14 cellular contexts compared by ENCODE assay signal in the genomic region with DNA sequence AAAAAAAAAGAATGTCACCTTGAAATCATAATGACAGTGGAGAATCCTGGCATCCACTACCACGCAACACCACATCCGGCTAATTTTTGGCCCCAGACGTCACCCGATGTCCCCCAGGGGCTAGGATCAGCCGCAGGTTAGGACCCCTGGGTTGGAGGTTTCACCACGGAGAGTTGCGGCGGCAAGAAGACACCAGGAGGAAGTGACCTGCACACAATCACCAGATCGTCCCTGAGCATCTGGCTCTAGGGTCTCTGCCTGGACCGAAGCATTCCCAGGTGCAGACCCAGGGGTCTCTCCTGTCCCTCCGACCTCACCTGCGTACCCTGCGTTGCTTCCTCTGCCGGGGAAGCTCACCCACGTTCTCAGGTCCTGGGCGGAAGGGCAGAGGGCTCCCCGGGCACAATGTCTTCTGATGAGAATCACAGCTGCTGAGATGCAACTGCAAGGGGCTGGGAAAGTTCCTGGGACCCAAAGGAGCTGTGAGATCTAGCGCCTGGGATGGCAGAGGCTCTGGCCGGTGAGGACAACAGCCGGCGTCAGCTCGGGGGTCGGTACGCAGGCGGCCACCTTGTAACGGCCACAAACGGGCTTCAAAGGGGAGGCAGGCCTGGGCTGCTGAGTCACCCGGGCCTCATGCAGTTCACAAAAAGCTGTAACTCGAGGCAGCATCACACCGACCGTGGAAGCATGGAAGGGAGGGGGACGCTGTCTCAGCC.
DNase-seq lines count a peak whose midpoint lies in the region; ATAC-seq, FAIRE-seq and TF ChIP-seq lines count a peak whose summit lies in the region.
"Had no signal": no experiment of that assay in that cellular context is flagged by ENCODE, and none has a peak within 500 bp of the region (broad histone marks: within the 10 kb centered on the region; RNA-seq: fewer than 3 reads in every experiment).

No MANE protein-coding gene starts in this region.

- H3K4me2 ChIP-seq in H1 (ENCODE audit: insufficient read depth in 1 of 2, low read depth in 2 of 2, low read length in 2 of 2), result peak overlapping the region in 1 of 2 experiments; percentile 44; a peak in 2 of 4 replicates

- DNase-seq in NT2/D1 (ENCODE audit: low read depth, low spot score) (peak; percentile 47), H1 (ENCODE audit: low read depth in 1 of 2, low spot score in 2 of 2) (no peak), tibial artery (peak; percentile 15 to 68), COLO668 (lab: John Stamatoyannopoulos, UW; ENCODE audit: unreplicated experiment) (no peak), NCI-H1092 treated with DMSO at 0.1 percent for 48 hours (lab: John Stamatoyannopoulos, UW) (no peak)
- DNase-seq: activated CD4-positive, alpha-beta T cell treated with anti-CD3 and anti-CD28 coated beads, Interleukin-2, amount 10 ng/mL, durations not matched to agents 24 days and 14 days; CD8-positive, alpha-beta memory T cell; NCI-H1694 treated with DMSO at 0.1 percent for 48 hours had no signal

- H3K56ac ChIP-seq in H1 (replicated peaks; ENCODE audit: insufficient read length, low read depth, low read length), result peak overlapping the region; percentile 64

- no peak for TF ChIP-seq POLR2A in H1 (IDR thresholded peaks at IDR 0.05; ENCODE audit: control extremely low read depth in 1 of 2, low read depth in 2 of 2, low read length in 2 of 2)

- FAIRE-seq in H1 (lab: Jason Lieb, UNC), result no peak
- FAIRE-seq: bronchial epithelial cell had no signal

- H3K4me1 ChIP-seq in NT2/D1 (ENCODE audit: insufficient read depth, insufficient read length) (peaks cover 6% of the 10 kb centered on the region), H1 (replicated peaks in 1 of 4; ENCODE audit: control insufficient read depth in 3 of 4, insufficient read depth in 4 of 4, low read length in 3 of 4) (peaks cover 0 to 16% (median 7%) of the 10 kb centered on the region in 4 experiments; a peak in 6 of 7 replicates), mucosa of stomach (ENCODE audit: control insufficient read depth, insufficient read depth, low read length) (peaks cover 20% of the 10 kb centered on the region), tibial artery (peaks cover 0 to 24% (median 17%) of the 10 kb centered on the region in 4 donors)

- no peak overlapping the region for H3K14ac ChIP-seq in H1 (ENCODE audit: insufficient read length)

- H2AFZ ChIP-seq in H1 (ENCODE audit: low read length), result peak overlapping the region; percentile 59; the same call in 1 of the 2 replicates

- H3K79me1 ChIP-seq in H1 (ENCODE audit: low read depth, low read length), result no peaks in the 10 kb centered on the region

- POLR2A ChIA-PET in H1 (lab: Charles Lee; ENCODE audit: partially characterized antibody), result interaction anchor here (0.6 to 4.9 kb wide), 7 partner anchors 14 to 1206 kb away, joined by 3 to 37 read pairs (median 3); partner anchors contain the start of genes GADD45B and TIMM13

- peak overlapping the region; percentile 80; the same call in 1 of the 2 replicates for H2BK20ac ChIP-seq in H1 (ENCODE audit: low read length)

- no peaks in the 10 kb centered on the region for H3K36me3 ChIP-seq in NT2/D1 (ENCODE audit: insufficient read depth, insufficient read length, low read length)
- H3K36me3 ChIP-seq in H1 (ENCODE audit: control insufficient read depth in 2 of 4, insufficient read depth in 4 of 4, low read length in 3 of 4), result no peaks in the 10 kb centered on the region; a peak in 1 of 8 replicates
- no peaks in the 10 kb centered on the region for H3K36me3 ChIP-seq in mucosa of stomach (ENCODE audit: control insufficient read depth, insufficient read depth, low read length)
- no peaks in the 10 kb centered on the region for H3K36me3 ChIP-seq in tibial artery

- TF ChIP-seq CTCF in H1 (IDR thresholded peaks at IDR 0.05; ENCODE audit: control extremely low read depth in 1 of 3, insufficient read depth in 1 of 3, low read depth in 1 of 3, low read length in 3 of 3) (no peak), tibial artery (IDR thresholded peaks at IDR 0.05) (no peak)

- peak overlapping the region; percentile 81; the same call in 1 of the 2 replicates for H2BK5ac ChIP-seq in H1 (ENCODE audit: low read depth, low read length)

- no peaks in the 10 kb centered on the region for H3K27me3 ChIP-seq in NT2/D1 (ENCODE audit: insufficient read depth, insufficient read length)
- H3K27me3 ChIP-seq in H1 (replicated peaks in 1 of 4; ENCODE audit: control insufficient read depth in 3 of 4, extremely low read depth in 1 of 4, insufficient read depth in 3 of 4, low read length in 3 of 4), result peaks cover 0 to 3% (median 0%) of the 10 kb centered on the region in 4 experiments; a peak in 1 of 7 replicates
- no peaks in the 10 kb centered on the region for H3K27me3 ChIP-seq in mucosa of stomach (ENCODE audit: control insufficient read depth, insufficient read depth, low read length)
- H3K27me3 ChIP-seq in tibial artery, result no peaks in the 10 kb centered on the region

- H3K27ac ChIP-seq in H1 (ENCODE audit: low read depth, low read length) (no peak overlapping the region), tibial artery (peak overlapping the region; percentile 83 to 96)

- H4K91ac ChIP-seq in H1 (replicated peaks; ENCODE audit: insufficient read length, low read length), result peak overlapping the region; percentile 97

- H3K4me3 ChIP-seq in NT2/D1 (ENCODE audit: insufficient read length, low read depth), result peak overlapping the region; percentile 14
- no peak overlapping the region for H3K4me3 ChIP-seq in H1 (ENCODE audit: extremely low read depth in 1 of 4, insufficient read depth in 2 of 4, low read depth in 3 of 4, low read length in 4 of 4)
- H3K4me3 ChIP-seq in mucosa of stomach (ENCODE audit: low read length), result no peak overlapping the region
- H3K4me3 ChIP-seq in tibial artery, result no peak overlapping the region

- H2AK5ac ChIP-seq in H1 (ENCODE audit: low read depth, low read length), result 0 out of 2 replicates have a peak overlapping the region, but pooled peaks have one; percentile 17

- CTCF ChIA-PET in H1 (lab: Charles Lee; ENCODE audit: partially characterized antibody), result interaction anchor here (0.6 to 3.5 kb wide), 7 partner anchors 7 to 1982 kb away, joined by 3 to 23 read pairs (median 4); no protein-coding TSS in a partner anchor

- no peaks in the 10 kb centered on the region for H4K20me1 ChIP-seq in H1 (replicated peaks in 1 of 2; ENCODE audit: control insufficient read depth in 1 of 2, insufficient read depth in 2 of 2, low read length in 2 of 2)

- H3K23ac ChIP-seq in H1 (ENCODE audit: insufficient read length), result no peak overlapping the region

- H2BK120ac ChIP-seq in H1 (replicated peaks; ENCODE audit: low read depth, low read length), result peak overlapping the region; percentile 47

- no peak for ATAC-seq in GM18867 (IDR thresholded peaks at IDR 0.05; ENCODE audit: unreplicated experiment)
- ATAC-seq in GM19463 (IDR thresholded peaks at IDR 0.05; ENCODE audit: unreplicated experiment), result no peak
- ATAC-seq: activated T-helper 17 cell treated with anti-CD3 and anti-CD28 coated beads, Interleukin-2, amount 50 U/mL, for 72 hours; esophagus mucosa had no signal

- H3K79me2 ChIP-seq in H1 (ENCODE audit: control insufficient read depth in 1 of 2, insufficient read depth in 2 of 2, low read length in 2 of 2), result no peaks in the 10 kb centered on the region

- peak overlapping the region; percentile 83 for H3K18ac ChIP-seq in H1 (ENCODE audit: extremely low read depth, low read length)

- peaks cover 4% of the 10 kb centered on the region; the same call in 1 of the 2 replicates for H3K9me3 ChIP-seq in NT2/D1 (ENCODE audit: insufficient read depth, low read length)
- H3K9me3 ChIP-seq in H1 (ENCODE audit: insufficient read depth in 2 of 2, low read depth in 1 of 2, low read length in 1 of 2), result no peaks in the 10 kb centered on the region
- H3K9me3 ChIP-seq in mucosa of stomach (ENCODE audit: control insufficient read depth, low read length), result no peaks in the 10 kb centered on the region
- peaks cover 0 to 10% (median 0%) of the 10 kb centered on the region in 3 donors for H3K9me3 ChIP-seq in tibial artery

- H3K4ac ChIP-seq in H1 (replicated peaks; ENCODE audit: insufficient read length, low read depth, low read length), result peak overlapping the region; percentile 32

- H3K23me2 ChIP-seq in H1 (ENCODE audit: low read depth, low read length), result peaks cover 7% of the 10 kb centered on the region; the same call in 1 of the 2 replicates

- H4K8ac ChIP-seq in H1 (ENCODE audit: extremely low read depth, insufficient read depth, low read length), result peak overlapping the region; percentile 93

- no peak for TF ChIP-seq RAD21 in H1 (IDR thresholded peaks at IDR 0.05 in 1 of 2, conservative IDR thresholded peaks at IDR 0.05 in 1 of 2; ENCODE audit: low read depth in 2 of 2, low read length in 2 of 2)

- peak overlapping the region; percentile 82 for H2BK12ac ChIP-seq in H1 (ENCODE audit: low read depth, low read length)

- WGBS in H1 (ENCODE audit: extremely low coverage in 1 of 2, insufficient coverage in 1 of 2, insufficient read length in 1 of 2, insufficient replicate concordance in 2 of 2, low coverage in 1 of 2, low lambda C conversion rate in 2 of 2, missing lambda C conversion rate in 1 of 2), 2 experiments, result 62% methylated on average over 32 of the region's 32 CpGs; no CpG with 5 or more reads in 1 of the 2 experiments

- H3K9ac ChIP-seq in NT2/D1 (ENCODE audit: insufficient read length, low read depth), result peak overlapping the region; percentile 63
- H3K9ac ChIP-seq in H1 (replicated peaks in 1 of 4; ENCODE audit: extremely low read depth in 1 of 4, low read depth in 3 of 4, low read length in 3 of 4), result no peak overlapping the region
- H3K9ac ChIP-seq in mucosa of stomach (ENCODE audit: low read length), result peak overlapping the region; percentile 55

- no peak for TF ChIP-seq EP300 in H1 (IDR thresholded peaks at IDR 0.05; ENCODE audit: borderline replicate concordance in 1 of 2, low read depth in 2 of 2, low read length in 2 of 2)

- intact Hi-C loops in tibial artery (cut with DNase I; ENCODE audit: low total_unique reads), result no loop called here

- H2BK15ac ChIP-seq in H1 (ENCODE audit: low read length), result 0 out of 2 replicates have a peak overlapping the region, but pooled peaks have one; percentile 97

- H4K5ac ChIP-seq in H1 (ENCODE audit: insufficient read length, low read depth, low read length), result no peak overlapping the region

TF ChIP-seq in H1, 55 proteins besides CTCF, POLR2A, EP300 and RAD21 (continues in another document):
- TF ChIP-seq POLR2AphosphoS5 (IDR thresholded peaks at IDR 0.05; ENCODE audit: low read depth, low read length), result no peak
- TF ChIP-seq SP2 (IDR thresholded peaks at IDR 0.05; ENCODE audit: low read length), result no peak
- no peak for TF ChIP-seq GABPA (IDR thresholded peaks at IDR 0.05; ENCODE audit: borderline replicate concordance, insufficient read depth, low read length)
- TF ChIP-seq NANOG (IDR thresholded peaks at IDR 0.05; ENCODE audit: insufficient read depth, low read depth, low read length, poor library complexity, severe bottlenecking), result no peak
- TF ChIP-seq BRCA1 (IDR thresholded peaks at IDR 0.05; ENCODE audit: low read depth, low read length), result no peak
- no peak for TF ChIP-seq CREB1 (IDR thresholded peaks at IDR 0.05)
- TF ChIP-seq BACH1 (IDR thresholded peaks at IDR 0.05; ENCODE audit: low read length), result peak; percentile 80

Comparison
In these comparisons a context has a peak if more than half of its experiments do, and no peak if none do; other contexts are left out.
1. DNase-seq: peak in NT2/D1 (single experiment) and tibial artery (2 of 2); none in H1 (0 of 2), COLO668 (single experiment) and NCI-H1092 treated with DMSO at 0.1 percent for 48 hours (single experiment).
2. H3K9ac ChIP-seq: peak in NT2/D1 (single experiment) and mucosa of stomach (single experiment); none in H1 (0 of 4).